1 cellular context compared by ENCODE assay signal in genomic region chr6:111873178-111874029, GRCh38.
TF ChIP-seq lines count a peak whose summit lies in the region.

Gene FYN (minus strand): TSS chr6:111873452. CDS start chr6:111720051, 153,401 bp downstream.

TF ChIP-seq in HEK293, 187 proteins besides CTCF, POLR2A, EP300 and RAD21 (continued from another document and continues in another):
- TF ChIP-seq ZNF138 (tag by site-specific recombination; IDR thresholded peaks at IDR 0.05; ENCODE audit: borderline replicate concordance) = no peak
- no peak; the same call in 1 of the 2 replicates for TF ChIP-seq ZBTB7A (tag by site-specific recombination; IDR thresholded peaks at IDR 0.05; ENCODE audit: low read depth)
- TF ChIP-seq ZNF324 (tag by site-specific recombination; IDR thresholded peaks at IDR 0.05) = peak; percentile 77
- TF ChIP-seq ZNF473 (tag by site-specific recombination; IDR thresholded peaks at IDR 0.05) = no peak
- peak; percentile 47 for TF ChIP-seq ZBTB11 (tag by site-specific recombination; conservative IDR thresholded peaks at IDR 0.05; ENCODE audit: low read depth)
- no peak for TF ChIP-seq ZNF121 (tag by site-specific recombination; IDR thresholded peaks at IDR 0.05)
- TF ChIP-seq, protein P1, sequence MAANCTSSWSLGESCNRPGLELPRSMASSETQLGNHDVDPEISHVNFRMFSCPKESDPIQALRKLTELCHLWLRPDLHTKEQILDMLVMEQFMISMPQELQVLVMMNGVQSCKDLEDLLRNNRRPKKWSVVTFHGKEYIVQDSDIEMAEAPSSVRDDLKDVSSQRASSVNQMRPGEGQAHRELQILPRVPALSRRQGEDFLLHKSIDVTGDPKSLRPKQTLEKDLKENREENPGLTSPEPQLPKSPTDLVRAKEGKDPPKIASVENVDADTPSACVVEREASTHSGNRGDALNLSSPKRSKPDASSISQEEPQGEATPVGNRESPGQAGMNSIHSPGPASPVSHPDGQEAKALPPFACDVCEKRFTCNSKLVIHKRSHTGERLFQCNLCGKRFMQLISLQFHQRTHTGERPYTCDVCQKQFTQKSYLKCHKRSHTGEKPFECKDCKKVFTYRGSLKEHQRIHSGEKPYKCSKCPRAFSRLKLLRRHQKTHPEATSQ (tag by site-specific recombination; IDR thresholded peaks at IDR 0.05) = no peak
- no peak for TF ChIP-seq ZNF704 (tag by site-specific recombination; IDR thresholded peaks at IDR 0.05)
- TF ChIP-seq KLF1 (tag by site-specific recombination; IDR thresholded peaks at IDR 0.05) = peak; percentile 85
- no peak for TF ChIP-seq ZNF560 (tag by site-specific recombination; IDR thresholded peaks at IDR 0.05; ENCODE audit: borderline replicate concordance)
- peak; percentile 63 for TF ChIP-seq ZSCAN30 (tag by site-specific recombination; IDR thresholded peaks at IDR 0.05)
- no peak for TF ChIP-seq ZNF248 (tag by site-specific recombination; IDR thresholded peaks at IDR 0.05)
- TF ChIP-seq ZNF521 (tag by site-specific recombination; IDR thresholded peaks at IDR 0.05) = no peak
- TF ChIP-seq ZNF596 (tag by site-specific recombination; IDR thresholded peaks at IDR 0.05) = no peak
- TF ChIP-seq ZFP37 (tag by site-specific recombination; IDR thresholded peaks at IDR 0.05) = no peak; the same call in 1 of the 2 replicates
- peak; percentile 86 for TF ChIP-seq ZFP69B (tag by site-specific recombination; IDR thresholded peaks at IDR 0.05)
- TF ChIP-seq ZNF830 (tag by site-specific recombination; IDR thresholded peaks at IDR 0.05; ENCODE audit: low read depth) = no peak
- TF ChIP-seq ZNF544 (tag by site-specific recombination; IDR thresholded peaks at IDR 0.05) = no peak
- no peak for TF ChIP-seq ZNF610 (tag by site-specific recombination; IDR thresholded peaks at IDR 0.05; ENCODE audit: borderline replicate concordance)
- no peak for TF ChIP-seq GLI2 (tag by site-specific recombination; IDR thresholded peaks at IDR 0.05; ENCODE audit: borderline replicate concordance, low read depth)
- TF ChIP-seq GLI4 (tag by site-specific recombination; IDR thresholded peaks at IDR 0.05) = no peak
- TF ChIP-seq, protein P2, sequence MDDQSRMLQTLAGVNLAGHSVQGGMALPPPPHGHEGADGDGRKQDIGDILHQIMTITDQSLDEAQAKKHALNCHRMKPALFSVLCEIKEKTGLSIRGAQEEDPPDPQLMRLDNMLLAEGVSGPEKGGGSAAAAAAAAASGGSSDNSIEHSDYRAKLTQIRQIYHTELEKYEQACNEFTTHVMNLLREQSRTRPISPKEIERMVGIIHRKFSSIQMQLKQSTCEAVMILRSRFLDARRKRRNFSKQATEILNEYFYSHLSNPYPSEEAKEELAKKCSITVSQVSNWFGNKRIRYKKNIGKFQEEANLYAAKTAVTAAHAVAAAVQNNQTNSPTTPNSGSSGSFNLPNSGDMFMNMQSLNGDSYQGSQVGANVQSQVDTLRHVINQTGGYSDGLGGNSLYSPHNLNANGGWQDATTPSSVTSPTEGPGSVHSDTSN (CRISPR knock-in tag; IDR thresholded peaks at IDR 0.05) = peak; percentile 99
- no peak for TF ChIP-seq ZNF777 (tag by site-specific recombination; IDR thresholded peaks at IDR 0.05; ENCODE audit: borderline replicate concordance)
- TF ChIP-seq ZBTB17 (tag by site-specific recombination; IDR thresholded peaks at IDR 0.05) = peak; percentile 97
- TF ChIP-seq ZFP3 (tag by site-specific recombination; IDR thresholded peaks at IDR 0.05; ENCODE audit: low read depth) = no peak
- TF ChIP-seq ZIC2 (tag by site-specific recombination; IDR thresholded peaks at IDR 0.05) = peak; percentile 89
- TF ChIP-seq, protein P3, sequence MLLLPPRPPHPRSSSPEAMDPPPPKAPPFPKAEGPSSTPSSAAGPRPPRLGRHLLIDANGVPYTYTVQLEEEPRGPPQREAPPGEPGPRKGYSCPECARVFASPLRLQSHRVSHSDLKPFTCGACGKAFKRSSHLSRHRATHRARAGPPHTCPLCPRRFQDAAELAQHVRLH (tag by site-specific recombination; IDR thresholded peaks at IDR 0.05) = peak; percentile 62; the same call in 1 of the 2 replicates
- no peak for TF ChIP-seq YY2 (tag by site-specific recombination; IDR thresholded peaks at IDR 0.05)
- TF ChIP-seq RBAK (tag by site-specific recombination; IDR thresholded peaks at IDR 0.05) = no peak
- TF ChIP-seq BCL11B (tag by site-specific recombination; IDR thresholded peaks at IDR 0.05; ENCODE audit: low read depth) = no peak
- no peak for TF ChIP-seq ZNF529 (tag by site-specific recombination; IDR thresholded peaks at IDR 0.05; ENCODE audit: insufficient replicate concordance)
- no peak for TF ChIP-seq ZNF302 (tag by site-specific recombination; IDR thresholded peaks at IDR 0.05; ENCODE audit: low read depth)
- TF ChIP-seq ZBTB44 (tag by site-specific recombination; IDR thresholded peaks at IDR 0.05) = peak; percentile 98
- TF ChIP-seq OVOL3 (tag by site-specific recombination; IDR thresholded peaks at IDR 0.05) = 0 out of 2 replicates have a peak, but pooled peaks have one; percentile 14
- 0 out of 2 replicates have a peak, but pooled peaks have one; percentile 16 for TF ChIP-seq ZNF140 (tag by site-specific recombination; IDR thresholded peaks at IDR 0.05)
- TF ChIP-seq ZNF747 (tag by site-specific recombination; IDR thresholded peaks at IDR 0.05) = no peak
- peak; percentile 77 for TF ChIP-seq ZNF335 (tag by site-specific recombination; conservative IDR thresholded peaks at IDR 0.05)
- TF ChIP-seq ZBTB21 (tag by site-specific recombination; IDR thresholded peaks at IDR 0.05) = peak; percentile 60; the same call in 1 of the 2 replicates
- TF ChIP-seq, protein P4, sequence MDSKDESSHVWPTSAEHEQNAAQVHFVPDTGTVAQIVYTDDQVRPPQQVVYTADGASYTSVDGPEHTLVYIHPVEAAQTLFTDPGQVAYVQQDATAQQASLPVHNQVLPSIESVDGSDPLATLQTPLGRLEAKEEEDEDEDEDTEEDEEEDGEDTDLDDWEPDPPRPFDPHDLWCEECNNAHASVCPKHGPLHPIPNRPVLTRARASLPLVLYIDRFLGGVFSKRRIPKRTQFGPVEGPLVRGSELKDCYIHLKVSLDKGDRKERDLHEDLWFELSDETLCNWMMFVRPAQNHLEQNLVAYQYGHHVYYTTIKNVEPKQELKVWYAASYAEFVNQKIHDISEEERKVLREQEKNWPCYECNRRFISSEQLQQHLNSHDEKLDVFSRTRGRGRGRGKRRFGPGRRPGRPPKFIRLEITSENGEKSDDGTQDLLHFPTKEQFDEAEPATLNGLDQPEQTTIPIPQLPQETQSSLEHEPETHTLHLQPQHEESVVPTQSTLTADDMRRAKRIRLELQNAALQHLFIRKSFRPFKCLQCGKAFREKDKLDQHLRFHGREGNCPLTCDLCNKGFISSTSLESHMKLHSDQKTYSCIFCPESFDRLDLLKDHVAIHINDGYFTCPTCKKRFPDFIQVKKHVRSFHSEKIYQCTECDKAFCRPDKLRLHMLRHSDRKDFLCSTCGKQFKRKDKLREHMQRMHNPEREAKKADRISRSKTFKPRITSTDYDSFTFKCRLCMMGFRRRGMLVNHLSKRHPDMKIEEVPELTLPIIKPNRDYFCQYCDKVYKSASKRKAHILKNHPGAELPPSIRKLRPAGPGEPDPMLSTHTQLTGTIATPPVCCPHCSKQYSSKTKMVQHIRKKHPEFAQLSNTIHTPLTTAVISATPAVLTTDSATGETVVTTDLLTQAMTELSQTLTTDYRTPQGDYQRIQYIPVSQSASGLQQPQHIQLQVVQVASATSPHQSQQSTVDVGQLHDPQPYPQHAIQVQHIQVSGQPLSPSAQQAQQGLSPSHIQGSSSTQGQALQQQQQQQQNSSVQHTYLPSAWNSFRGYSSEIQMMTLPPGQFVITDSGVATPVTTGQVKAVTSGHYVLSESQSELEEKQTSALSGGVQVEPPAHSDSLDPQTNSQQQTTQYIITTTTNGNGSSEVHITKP (tag by site-specific recombination; IDR thresholded peaks at IDR 0.05) = peak; percentile 90
- TF ChIP-seq ZNF530 (tag by site-specific recombination; IDR thresholded peaks at IDR 0.05; ENCODE audit: low read depth) = no peak
- TF ChIP-seq ZNF449 (tag by site-specific recombination; IDR thresholded peaks at IDR 0.05) = no peak
- peak; percentile 99 for TF ChIP-seq ZNF18 (tag by site-specific recombination; IDR thresholded peaks at IDR 0.05)
- TF ChIP-seq ZNF660 (tag by site-specific recombination; IDR thresholded peaks at IDR 0.05) = peak; percentile 42; the same call in 1 of the 2 replicates
- TF ChIP-seq ZNF266 (tag by site-specific recombination; IDR thresholded peaks at IDR 0.05; ENCODE audit: low read depth) = no peak
- TF ChIP-seq KLF10 (tag by site-specific recombination; IDR thresholded peaks at IDR 0.05) = peak; percentile 77
- no peak for TF ChIP-seq ZNF791 (tag by site-specific recombination; IDR thresholded peaks at IDR 0.05)
- TF ChIP-seq TCF7L2 (IDR thresholded peaks at IDR 0.05; ENCODE audit: borderline replicate concordance, low read depth, low read length) = peak; percentile 53; the same call in 1 of the 2 replicates
- TF ChIP-seq ZNF510 (tag by site-specific recombination; IDR thresholded peaks at IDR 0.05; ENCODE audit: insufficient replicate concordance) = no peak
- TF ChIP-seq ZNF701 (tag by site-specific recombination; IDR thresholded peaks at IDR 0.05) = no peak
- TF ChIP-seq ZNF514 (tag by site-specific recombination; IDR thresholded peaks at IDR 0.05) = no peak
